Comparison of ENCODE assay signal across 18 cellular contexts in genomic region chr13:67095621-67096020, GRCh38.
DNase-seq lines count a peak whose midpoint lies in the region; ATAC-seq, FAIRE-seq and TF ChIP-seq lines count a peak whose summit lies in the region.
"Had no signal": no experiment of that assay in that cellular context is flagged by ENCODE, and none has a peak within 500 bp of the region (broad histone marks: within the 10 kb centered on the region; RNA-seq: fewer than 3 reads in every experiment).

No MANE protein-coding gene starts in this region.

- no peaks in the 10 kb centered on the region for H3K27me3 Mint-ChIP-seq in HFFc6 (ENCODE audit: insufficient read depth)
- H3K27me3 Mint-ChIP-seq: B cell; CD4-positive, CD25-positive, alpha-beta regulatory T cell had no signal

- TF ChIP-seq CTCF in HFFc6 (IDR thresholded peaks at IDR 0.05) = no peak
- TF ChIP-seq CTCF in gastrocnemius medialis (IDR thresholded peaks at IDR 0.05 in 4 of 5, conservative IDR thresholded peaks at IDR 0.05 in 1 of 5) = no peak

- peaks cover 15% of the 10 kb centered on the region for H3K4me1 Mint-ChIP-seq in HFFc6 (ENCODE audit: low read depth)
- H3K4me1 Mint-ChIP-seq: CD4-positive, CD25-positive, alpha-beta regulatory T cell had no signal

- TF ChIP-seq EP300 in Ishikawa (IDR thresholded peaks at IDR 0.05; ENCODE audit: borderline replicate concordance) = no peak

- no peak for TF ChIP-seq RAD21 in Ishikawa (IDR thresholded peaks at IDR 0.05; ENCODE audit: low read depth)

- no peak overlapping the region for H3K4me3 Mint-ChIP-seq in HFFc6
- H3K4me3 Mint-ChIP-seq: B cell; CD4-positive, CD25-positive, alpha-beta regulatory T cell had no signal

- no peaks in the 10 kb centered on the region for H3K4me1 ChIP-seq in gastrocnemius medialis

- ATAC-seq in gastrocnemius medialis = no peak
- ATAC-seq: K562 had no signal

- H3K9me3 Mint-ChIP-seq in HFFc6 = no peaks in the 10 kb centered on the region

- H3K27me3 ChIP-seq in gastrocnemius medialis = no peaks in the 10 kb centered on the region

- intact Hi-C loops in gastrocnemius medialis (cut with DNase I; ENCODE audit: low total_unique reads) = no loop called here

- no peaks in the 10 kb centered on the region for H3K36me3 ChIP-seq in gastrocnemius medialis

- no peaks in the 10 kb centered on the region for H3K9me3 ChIP-seq in gastrocnemius medialis
- H3K9me3 ChIP-seq: SK-N-SH had no signal

- DNase-seq in amniotic epithelial cell (ENCODE audit: low read depth) (peak; percentile 7), frontal cortex (ENCODE audit: low spot score in 2 of 2) (no peak), superior temporal gyrus (ENCODE audit: extremely low spot score) (peak; percentile 37), HFFc6 (no peak), hippocampal formation (lab: John Stamatoyannopoulos, UW) (no peak), gastrocnemius medialis (no peak)
- DNase-seq: CD4-positive, CD25-positive, alpha-beta regulatory T cell; DMS53; H7; NCI-H146; NCI-H2081; NCI-H510A; NCI-H82; SK-N-SH had no signal

- H3K27ac ChIP-seq in gastrocnemius medialis = no peak overlapping the region

- FAIRE-seq in frontal cortex (lab: Jason Lieb, UNC) = peak; percentile 3
- FAIRE-seq: HTR-8/SVneo, K562 had no signal

- H3K27ac Mint-ChIP-seq in HFFc6 = no peak overlapping the region
- H3K27ac Mint-ChIP-seq: B cell; CD4-positive, CD25-positive, alpha-beta regulatory T cell had no signal

- in situ Hi-C loops in gastrocnemius medialis (cut with MboI; ENCODE audit: low sequenced_read_pairs in 4 of 4) = no loop called here

- TF ChIP-seq POLR2A in gastrocnemius medialis (IDR thresholded peaks at IDR 0.05) = no peak

- H3K36me3 Mint-ChIP-seq in HFFc6 (ENCODE audit: low read depth) = no peaks in the 10 kb centered on the region
- H3K36me3 Mint-ChIP-seq: CD4-positive, CD25-positive, alpha-beta regulatory T cell had no signal

- H3K4me3 ChIP-seq in gastrocnemius medialis = no peak overlapping the region
- H3K4me3 ChIP-seq: K562 had no signal

TF ChIP-seq in Ishikawa, 13 proteins besides CTCF, POLR2A, EP300 and RAD21:
- TF ChIP-seq ZBTB7A (IDR thresholded peaks at IDR 0.05; ENCODE audit: low read depth) (no peak), CEBPB (IDR thresholded peaks at IDR 0.05) (peak; percentile 51)

Comparison
In these comparisons a context has a peak if more than half of its experiments do, and no peak if none do; other contexts are left out.
1. DNase-seq: peak in amniotic epithelial cell (single experiment) and superior temporal gyrus (single experiment); none in frontal cortex (0 of 2), HFFc6 (single experiment), hippocampal formation (0 of 2) and gastrocnemius medialis (0 of 2).